17 cellular contexts compared by ENCODE assay signal in genomic region chr15:89815769-89816168, GRCh38. TPM values are rescaled to one million over a fixed set of nuclear protein-coding genes. Genes with fewer than 3 reads are reported as not detected.
DNase-seq lines count a peak whose midpoint lies in the region; ATAC-seq, FAIRE-seq and TF ChIP-seq lines count a peak whose summit lies in the region.
"Had no signal": no experiment of that assay in that cellular context is flagged by ENCODE, and none has a peak within 500 bp of the region (broad histone marks: within the 10 kb centered on the region; RNA-seq: fewer than 3 reads in every experiment).

No MANE protein-coding gene starts in this region.

- H3K27ac ChIP-seq in CD8-positive, alpha-beta T cell (ENCODE audit: low read depth, low read length), result no peak overlapping the region
- H3K27ac ChIP-seq: adrenal gland had no signal

- TF ChIP-seq CTCF in CD8-positive, alpha-beta T cell (IDR thresholded peaks at IDR 0.05), result no peak

- no peak for DNase-seq in activated CD4-positive, alpha-beta T cell treated with anti-CD3 and anti-CD28 coated beads for 36 hours
- DNase-seq in activated CD4-positive, alpha-beta T cell treated with anti-CD3 and anti-CD28 coated beads for 4 hours, result no peak
- no peak for DNase-seq in CD8-positive, alpha-beta T cell
- no peak for DNase-seq in natural killer cell treated with Interleukin-12 subunit alpha and Interleukin-12 subunit beta and Interleukin-15 and Interleukin-18, amount 100 ng/mL, for 72 hours (ENCODE audit: low spot score)
- DNase-seq in stimulated activated naive CD4-positive, alpha-beta T cell (lab: John Stamatoyannopoulos, UW), result no peak
- DNase-seq in SKM-1 (lab: John Stamatoyannopoulos, UW; ENCODE audit: unreplicated experiment) (no peak), HTR-8/SVneo (ENCODE audit: insufficient read length, low spot score) (no peak)
- DNase-seq: sigmoid colon had no signal

- H3K4me3 Mint-ChIP-seq in activated CD4-positive, alpha-beta T cell treated with anti-CD3 and anti-CD28 coated beads for 36 hours, result peak overlapping the region; percentile 61
- peak overlapping the region; percentile 77 for H3K4me3 Mint-ChIP-seq in CD8-positive, alpha-beta T cell
- H3K4me3 Mint-ChIP-seq in activated T-helper 17 cell treated with anti-CD3 and anti-CD28 coated beads, Interleukin-2, amount 50 U/mL, for 72 hours, result peak overlapping the region; percentile 73
- H3K4me3 Mint-ChIP-seq in natural killer cell treated with Interleukin-12 subunit alpha and Interleukin-12 subunit beta and Interleukin-15 and Interleukin-18, amount 100 ng/mL, for 72 hours, result peak overlapping the region; percentile 81

- peaks cover 7% of the 10 kb centered on the region for H3K36me3 Mint-ChIP-seq in activated CD4-positive, alpha-beta T cell treated with anti-CD3 and anti-CD28 coated beads for 36 hours (ENCODE audit: low read depth)
- H3K36me3 Mint-ChIP-seq in CD8-positive, alpha-beta T cell, result no peaks in the 10 kb centered on the region
- peaks cover 14% of the 10 kb centered on the region for H3K36me3 Mint-ChIP-seq in activated T-helper 17 cell treated with anti-CD3 and anti-CD28 coated beads, Interleukin-2, amount 50 U/mL, for 72 hours (ENCODE audit: low read depth)
- peaks cover 12% of the 10 kb centered on the region for H3K36me3 Mint-ChIP-seq in natural killer cell treated with Interleukin-12 subunit alpha and Interleukin-12 subunit beta and Interleukin-15 and Interleukin-18, amount 100 ng/mL, for 72 hours

- no peaks in the 10 kb centered on the region for H3K9me3 Mint-ChIP-seq in activated CD4-positive, alpha-beta T cell treated with anti-CD3 and anti-CD28 coated beads for 36 hours (ENCODE audit: low read depth)
- H3K9me3 Mint-ChIP-seq in CD8-positive, alpha-beta T cell, result no peaks in the 10 kb centered on the region
- peaks cover 3% of the 10 kb centered on the region for H3K9me3 Mint-ChIP-seq in activated T-helper 17 cell treated with anti-CD3 and anti-CD28 coated beads, Interleukin-2, amount 50 U/mL, for 72 hours
- no peaks in the 10 kb centered on the region for H3K9me3 Mint-ChIP-seq in natural killer cell treated with Interleukin-12 subunit alpha and Interleukin-12 subunit beta and Interleukin-15 and Interleukin-18, amount 100 ng/mL, for 72 hours

- H3K27ac Mint-ChIP-seq in activated CD4-positive, alpha-beta T cell treated with anti-CD3 and anti-CD28 coated beads for 36 hours, result no peak overlapping the region
- no peak overlapping the region for H3K27ac Mint-ChIP-seq in CD8-positive, alpha-beta T cell
- no peak overlapping the region for H3K27ac Mint-ChIP-seq in activated T-helper 17 cell treated with anti-CD3 and anti-CD28 coated beads, Interleukin-2, amount 50 U/mL, for 72 hours
- peak overlapping the region in 1 of 2 donors; percentile 69 for H3K27ac Mint-ChIP-seq in natural killer cell treated with Interleukin-12 subunit alpha and Interleukin-12 subunit beta and Interleukin-15 and Interleukin-18, amount 100 ng/mL, for 72 hours

- peaks cover 33% of the 10 kb centered on the region for H3K27me3 Mint-ChIP-seq in activated CD4-positive, alpha-beta T cell treated with anti-CD3 and anti-CD28 coated beads for 36 hours
- peaks cover 51% of the 10 kb centered on the region for H3K27me3 Mint-ChIP-seq in CD8-positive, alpha-beta T cell (ENCODE audit: low read depth)
- peaks cover 37% of the 10 kb centered on the region for H3K27me3 Mint-ChIP-seq in activated T-helper 17 cell treated with anti-CD3 and anti-CD28 coated beads, Interleukin-2, amount 50 U/mL, for 72 hours
- peaks cover 26 to 31% of the 10 kb centered on the region in 2 donors for H3K27me3 Mint-ChIP-seq in natural killer cell treated with Interleukin-12 subunit alpha and Interleukin-12 subunit beta and Interleukin-15 and Interleukin-18, amount 100 ng/mL, for 72 hours

- CTCF ChIA-PET in activated CD4-positive, alpha-beta T cell treated with anti-CD3 and anti-CD28 coated beads for 36 hours (lab: Charles Lee), result interaction anchor here (0.7 kb wide), 1 partner anchor 747 kb away, joined by 4 read pairs; no protein-coding TSS in a partner anchor
- CTCF ChIA-PET in CD8-positive, alpha-beta T cell (lab: Charles Lee), result interaction anchor here (1.0 to 1.4 kb wide), 2 partner anchors 8 to 48 kb away, joined by 3 read pairs; no protein-coding TSS in a partner anchor

- peaks cover 26% of the 10 kb centered on the region for H3K27me3 ChIP-seq in CD8-positive, alpha-beta T cell (ENCODE audit: insufficient read depth, low read length)

- no peak for FAIRE-seq in HTR-8/SVneo (lab: Jason Lieb, UNC)
- FAIRE-seq: endometrium, frontal cortex, GM12878, TTC549 had no signal

- H3K9me3 ChIP-seq in CD8-positive, alpha-beta T cell (ENCODE audit: low read length), result no peaks in the 10 kb centered on the region
- H3K9me3 ChIP-seq: adrenal gland had no signal

- peaks cover 6% of the 10 kb centered on the region for H3K4me1 Mint-ChIP-seq in activated CD4-positive, alpha-beta T cell treated with anti-CD3 and anti-CD28 coated beads for 36 hours
- H3K4me1 Mint-ChIP-seq in CD8-positive, alpha-beta T cell (ENCODE audit: low read depth), result peaks cover 11% of the 10 kb centered on the region
- no peaks in the 10 kb centered on the region for H3K4me1 Mint-ChIP-seq in activated T-helper 17 cell treated with anti-CD3 and anti-CD28 coated beads, Interleukin-2, amount 50 U/mL, for 72 hours
- peaks cover 4 to 10% of the 10 kb centered on the region in 2 donors for H3K4me1 Mint-ChIP-seq in natural killer cell treated with Interleukin-12 subunit alpha and Interleukin-12 subunit beta and Interleukin-15 and Interleukin-18, amount 100 ng/mL, for 72 hours (ENCODE audit: low read depth in 2 of 2)

- H3K4me1 ChIP-seq in CD8-positive, alpha-beta T cell (ENCODE audit: insufficient read depth, low read length), result no peaks in the 10 kb centered on the region

- no peak for ATAC-seq in activated CD4-positive, alpha-beta T cell treated with anti-CD3 and anti-CD28 coated beads for 36 hours
- no peak for ATAC-seq in CD8-positive, alpha-beta T cell
- no peak for ATAC-seq in activated T-helper 17 cell treated with anti-CD3 and anti-CD28 coated beads, Interleukin-2, amount 50 U/mL, for 72 hours (replicated peaks)
- no peak for ATAC-seq in natural killer cell treated with Interleukin-12 subunit alpha and Interleukin-12 subunit beta and Interleukin-15 and Interleukin-18, amount 100 ng/mL, for 72 hours
- ATAC-seq: GM12878 had no signal

- intact Hi-C loops in activated CD4-positive, alpha-beta T cell treated with anti-CD3 and anti-CD28 coated beads for 36 hours (cut with DNase I, micrococcal nuclease), result no loop called here
- intact Hi-C loops in CD8-positive, alpha-beta T cell (cut with DNase I, micrococcal nuclease), result no loop called here

- POLR2A ChIA-PET in activated CD4-positive, alpha-beta T cell treated with anti-CD3 and anti-CD28 coated beads for 36 hours (lab: Charles Lee), result no interaction called here
- POLR2A ChIA-PET in CD8-positive, alpha-beta T cell (lab: Charles Lee), result no interaction called here

- H3K36me3 ChIP-seq in CD8-positive, alpha-beta T cell (ENCODE audit: insufficient read depth, low read length), result no peaks in the 10 kb centered on the region
- H3K36me3 ChIP-seq: adrenal gland, sigmoid colon had no signal

- H3K4me3 ChIP-seq in CD8-positive, alpha-beta T cell (ENCODE audit: low read depth, low read length), result no peak overlapping the region
- H3K4me3 ChIP-seq: GM12878 had no signal

RNA-seq across cellular contexts. Expression of gene ANPEP, which starts 1.1 kb away (rescaled TPM):
- under 1 TPM; 0.09 to 0.12 TPM for total RNA-seq in activated CD4-positive, alpha-beta T cell treated with anti-CD3 and anti-CD28 coated beads for 36 hours
- total RNA-seq in CD8-positive, alpha-beta T cell, result under 1 TPM; 0.19 to 0.43 TPM
- under 1 TPM; 0.19 to 0.45 TPM for total RNA-seq in activated T-helper 17 cell treated with anti-CD3 and anti-CD28 coated beads, Interleukin-2, amount 50 U/mL, for 72 hours
- 1 to 10 TPM in 1 of 2 donors, not detected in 1; 3.2 TPM for total RNA-seq in natural killer cell treated with Interleukin-12 subunit alpha and Interleukin-12 subunit beta and Interleukin-15 and Interleukin-18, amount 100 ng/mL, for 72 hours
- total RNA-seq: activated CD8-positive, alpha-beta memory T cell treated with anti-CD3 and anti-CD28 coated beads for 36 hours had no signal

RNA-seq across cellular contexts. Expression of gene MESP2, which starts 39.6 kb away (rescaled TPM):
- total RNA-seq in activated CD4-positive, alpha-beta T cell treated with anti-CD3 and anti-CD28 coated beads for 36 hours, result under 1 TPM; 0.14 to 0.30 TPM
- not detected for total RNA-seq in CD8-positive, alpha-beta T cell
- under 1 TPM in 1 of 2 donors, not detected in 1; 0.15 TPM for total RNA-seq in activated T-helper 17 cell treated with anti-CD3 and anti-CD28 coated beads, Interleukin-2, amount 50 U/mL, for 72 hours
- not detected for total RNA-seq in natural killer cell treated with Interleukin-12 subunit alpha and Interleukin-12 subunit beta and Interleukin-15 and Interleukin-18, amount 100 ng/mL, for 72 hours
- total RNA-seq: A172; activated CD8-positive, alpha-beta memory T cell treated with anti-CD3 and anti-CD28 coated beads for 36 hours; frontal cortex; GM12878; NCI-H460; sigmoid colon had no signal
